1 cellular context compared by ENCODE assay signal in genomic region chr9:21357479-21358290, GRCh38.
TF ChIP-seq lines count a peak whose summit lies in the region.

No MANE protein-coding gene starts in this region.

TF ChIP-seq in GM12878, 131 proteins besides CTCF, POLR2A, EP300 and RAD21 (continues in another document):
- no peak for TF ChIP-seq ZBTB4 (CRISPR knock-in tag; IDR thresholded peaks at IDR 0.05)
- no peak for TF ChIP-seq NRF1 (conservative IDR thresholded peaks at IDR 0.05; ENCODE audit: low read depth, low read length)
- no peak for TF ChIP-seq CHD1 (IDR thresholded peaks at IDR 0.05; ENCODE audit: low read depth, low read length)
- peak; percentile 27; the same call in 1 of the 2 replicates for TF ChIP-seq PAX5 (IDR thresholded peaks at IDR 0.05; ENCODE audit: borderline replicate concordance, low read depth, low read length)
- TF ChIP-seq SUPT20H (IDR thresholded peaks at IDR 0.05; ENCODE audit: borderline replicate concordance, control insufficient read depth, low read depth, low read length): no peak
- peak; percentile 64 for TF ChIP-seq IKZF1 (conservative IDR thresholded peaks at IDR 0.05)
- TF ChIP-seq PBX3 (IDR thresholded peaks at IDR 0.05; ENCODE audit: insufficient replicate concordance, low read depth, low read length): no peak
- peak; percentile 79 for TF ChIP-seq RELB (IDR thresholded peaks at IDR 0.05; ENCODE audit: low read depth)
- TF ChIP-seq FOS (IDR thresholded peaks at IDR 0.05; ENCODE audit: borderline replicate concordance, extremely low read depth, insufficient read length): no peak
- no peak for TF ChIP-seq RELA (IDR thresholded peaks at IDR 0.05; ENCODE audit: borderline replicate concordance, partially characterized antibody)
- no peak for TF ChIP-seq YBX1 (IDR thresholded peaks at IDR 0.05)
- 0 out of 2 replicates have a peak, but pooled peaks have one; percentile 51 for TF ChIP-seq PAX8 (IDR thresholded peaks at IDR 0.05)
- no peak for TF ChIP-seq ASH2L (IDR thresholded peaks at IDR 0.05; ENCODE audit: borderline replicate concordance, low read depth)
- peak; percentile 78 for TF ChIP-seq ZNF592 (IDR thresholded peaks at IDR 0.05)
- TF ChIP-seq CUX1 (IDR thresholded peaks at IDR 0.05; ENCODE audit: insufficient replicate concordance, low read depth, low read length): no peak
- peak; percentile 62 for TF ChIP-seq CBFB (IDR thresholded peaks at IDR 0.05; ENCODE audit: low read depth)
- peak; percentile 40; the same call in 1 of the 2 replicates for TF ChIP-seq BCL11A (IDR thresholded peaks at IDR 0.05; ENCODE audit: low read depth, low read length)
- no peak for TF ChIP-seq HDGF (IDR thresholded peaks at IDR 0.05)
- TF ChIP-seq TCF12 (IDR thresholded peaks at IDR 0.05; ENCODE audit: low read depth, low read length): no peak
- TF ChIP-seq BCL3 (IDR thresholded peaks at IDR 0.05; ENCODE audit: borderline replicate concordance, insufficient read depth, low read depth, low read length, poor library complexity, severe bottlenecking): no peak
- TF ChIP-seq WRNIP1 (IDR thresholded peaks at IDR 0.05; ENCODE audit: borderline replicate concordance, low read depth, low read length): no peak
- no peak for TF ChIP-seq TAF1 (IDR thresholded peaks at IDR 0.05; ENCODE audit: borderline replicate concordance, low read depth, low read length)
- TF ChIP-seq ZNF687 (IDR thresholded peaks at IDR 0.05): 0 out of 2 replicates have a peak, but pooled peaks have one; percentile 40
- no peak for TF ChIP-seq CHD2 (IDR thresholded peaks at IDR 0.05; ENCODE audit: borderline replicate concordance, low read depth, low read length)
- TF ChIP-seq EED (IDR thresholded peaks at IDR 0.05; ENCODE audit: low read depth): 0 out of 2 replicates have a peak, but pooled peaks have one; percentile 24
- TF ChIP-seq POLR2AphosphoS2 (IDR thresholded peaks at IDR 0.05; ENCODE audit: low read depth, low read length): no peak
- TF ChIP-seq MTA2 (IDR thresholded peaks at IDR 0.05; ENCODE audit: low read depth): peak; percentile 82
- no peak for TF ChIP-seq ESRRA (IDR thresholded peaks at IDR 0.05; ENCODE audit: low read length)
- 0 out of 2 replicates have a peak, but pooled peaks have one; percentile 58 for TF ChIP-seq PML (IDR thresholded peaks at IDR 0.05; ENCODE audit: low read length)
- TF ChIP-seq GATAD2B (conservative IDR thresholded peaks at IDR 0.05; ENCODE audit: low read depth): no peak
- peak; percentile 74; the same call in 1 of the 2 replicates for TF ChIP-seq NBN (IDR thresholded peaks at IDR 0.05)
- no peak for TF ChIP-seq KAT2A (conservative IDR thresholded peaks at IDR 0.05; ENCODE audit: control insufficient read depth, low read depth, low read length)
- no peak for TF ChIP-seq SMAD5 (IDR thresholded peaks at IDR 0.05; ENCODE audit: low read depth)
